ENCODE assay signal across 12 cellular contexts in genomic region chr11:64444838-64445441, GRCh38.
DNase-seq lines count a peak whose midpoint lies in the region; TF ChIP-seq lines count a peak whose summit lies in the region.
"Had no signal": no experiment of that assay in that cellular context is flagged by ENCODE, and none has a peak within 500 bp of the region (broad histone marks: within the 10 kb centered on the region; RNA-seq: fewer than 3 reads in every experiment).

No MANE protein-coding gene starts in this region.

- no peaks in the 10 kb centered on the region for H3K36me3 ChIP-seq in GM23248 (ENCODE audit: low read depth)
- H3K36me3 ChIP-seq in vagina = no peaks in the 10 kb centered on the region
- H3K36me3 ChIP-seq: stomach had no signal

- peaks cover 38% of the 10 kb centered on the region for H3K27me3 ChIP-seq in GM23248 (replicated peaks; ENCODE audit: insufficient read depth)
- no peaks in the 10 kb centered on the region for H3K27me3 ChIP-seq in vagina

- no peak overlapping the region for H3K9ac ChIP-seq in GM23248

- H3K4me2 ChIP-seq in GM23248 (ENCODE audit: unreplicated experiment) = no peak overlapping the region

- intact Hi-C loops in vagina (cut with DNase I) = no loop called here

- H3K4me1 ChIP-seq in GM23248 (ENCODE audit: insufficient read depth) = no peaks in the 10 kb centered on the region
- peaks cover 18% of the 10 kb centered on the region for H3K4me1 ChIP-seq in vagina

- H2AFZ ChIP-seq in GM23248 = no peak overlapping the region

- WGBS in GM23248 (ENCODE audit: low coverage in 1 of 2, low lambda C conversion rate in 2 of 2, missing lambda C conversion rate in 2 of 2), 2 experiments = 21 to 28% methylated on average over 4 of the region's 4 CpGs

- H3F3A ChIP-seq in GM23248 (ENCODE audit: insufficient read depth) = no peaks in the 10 kb centered on the region

- no peaks in the 10 kb centered on the region for H3K79me2 ChIP-seq in GM23248 (ENCODE audit: insufficient read depth)

- no peak overlapping the region for H3K27ac ChIP-seq in GM23248
- no peak overlapping the region for H3K27ac ChIP-seq in vagina
- H3K27ac ChIP-seq: skin epidermis, stomach had no signal

- no peaks in the 10 kb centered on the region for H3K9me2 ChIP-seq in GM23248 (ENCODE audit: insufficient read depth)

- H3K4me3 ChIP-seq in GM23248 (no peak overlapping the region), fibroblast of the aortic adventitia (ENCODE audit: low read depth, low read length) (no peak overlapping the region), vagina (no peak overlapping the region)
- H3K4me3 ChIP-seq: skin epidermis, stomach had no signal

- DNase-seq in AG20443 (ENCODE audit: low spot score) (peak; percentile 38), GM23248 (peak; percentile 38), OCI-M1 (lab: John Stamatoyannopoulos, UW) (peak; percentile 15), fibroblast of the aortic adventitia (ENCODE audit: low read depth) (peak; percentile 16), vagina (ENCODE audit: extremely low spot score in 2 of 2) (no peak), DMS153 treated with DMSO at 0.1 percent for 48 hours (lab: John Stamatoyannopoulos, UW; ENCODE audit: unreplicated experiment) (no peak), middle frontal gyrus (ENCODE audit: extremely low spot score, low spot score) (no peak)
- DNase-seq in stimulated activated CD4-positive, alpha-beta T cell treated with anti-CD3 and anti-CD28 coated beads, Interleukin-1b, Interleukin-23, amount 100 ng/mL, for 48 hours = no peak
- DNase-seq: DND-41, midbrain, stomach had no signal

- in situ Hi-C loops in GM23248 (cut with MboI) = no loop called here

- TF ChIP-seq POLR2A in vagina (IDR thresholded peaks at IDR 0.05) = no peak

- TF ChIP-seq CTCF in fibroblast of the aortic adventitia (IDR thresholded peaks at IDR 0.05; ENCODE audit: insufficient read depth, low read length) (no peak), vagina (IDR thresholded peaks at IDR 0.05) (no peak)

- no peaks in the 10 kb centered on the region for H3K9me3 ChIP-seq in GM23248 (ENCODE audit: low read depth)
- H3K9me3 ChIP-seq in vagina = no peaks in the 10 kb centered on the region
- H3K9me3 ChIP-seq: stomach had no signal

- H4K20me1 ChIP-seq in GM23248 (ENCODE audit: insufficient read depth) = no peaks in the 10 kb centered on the region

Comparison
In these comparisons a context has a peak if more than half of its experiments do, and no peak if none do; other contexts are left out.
1. DNase-seq: peak in AG20443 (single experiment), GM23248 (single experiment), OCI-M1 (single experiment) and fibroblast of the aortic adventitia (single experiment); none in vagina (0 of 2), stimulated activated CD4-positive, alpha-beta T cell treated with anti-CD3 and anti-CD28 coated beads, Interleukin-1b, Interleukin-23, amount 100 ng/mL, for 48 hours (single experiment), DMS153 treated with DMSO at 0.1 percent for 48 hours (single experiment) and middle frontal gyrus (single experiment).